Comparison of ENCODE assay signal across 9 cellular contexts in genomic region chr19:45900661-45901431, GRCh38. TPM values are rescaled to one million over a fixed set of nuclear protein-coding genes. Genes with fewer than 3 reads are reported as not detected.
DNase-seq lines count a peak whose midpoint lies in the region; ATAC-seq and TF ChIP-seq lines count a peak whose summit lies in the region.
"Had no signal": no experiment of that assay in that cellular context is flagged by ENCODE, and none has a peak within 500 bp of the region (broad histone marks: within the 10 kb centered on the region; RNA-seq: fewer than 3 reads in every experiment).

No MANE protein-coding gene starts in this region.

- no peaks in the 10 kb centered on the region for H3K9me3 ChIP-seq in heart left ventricle
- H3K9me3 ChIP-seq in right lobe of liver, result no peaks in the 10 kb centered on the region
- no peaks in the 10 kb centered on the region for H3K9me3 ChIP-seq in upper lobe of right lung

- H3K4me3 ChIP-seq in heart left ventricle, result peak overlapping the region; percentile 52 to 84 (median 77)
- H3K4me3 ChIP-seq in right lobe of liver, result peak overlapping the region in 2 of 3 donors; percentile 62
- H3K4me3 ChIP-seq in upper lobe of right lung, result peak overlapping the region; percentile 70

- H3K36me3 ChIP-seq in heart left ventricle, result peaks cover 0 to 39% (median 22%) of the 10 kb centered on the region in 9 donors
- peaks cover 0 to 6% (median 2%) of the 10 kb centered on the region in 4 donors for H3K36me3 ChIP-seq in right lobe of liver
- H3K36me3 ChIP-seq in upper lobe of right lung, result peaks cover 27% of the 10 kb centered on the region

- TF ChIP-seq CTCF in heart left ventricle (IDR thresholded peaks at IDR 0.05) (no peak), right lobe of liver (IDR thresholded peaks at IDR 0.05) (no peak), upper lobe of right lung (IDR thresholded peaks at IDR 0.05) (no peak)

- DNase-seq in heart left ventricle (no peak), cardiac septum (ENCODE audit: low spot score) (no peak), astrocyte of the hippocampus (ENCODE audit: low read depth, low spot score) (peak; percentile 14), right lobe of liver (no peak), upper lobe of right lung (no peak), CD1c-positive myeloid dendritic cell (ENCODE audit: extremely low spot score) (no peak), OCI-M2 (lab: John Stamatoyannopoulos, UW; ENCODE audit: unreplicated experiment) (no peak)
- DNase-seq: KBM-7 had no signal

- H3K27ac ChIP-seq in heart left ventricle (peak overlapping the region in 2 of 12 donors; percentile 20 to 81), right lobe of liver (no peak overlapping the region), upper lobe of right lung (no peak overlapping the region)

- no peak for TF ChIP-seq POLR2A in heart left ventricle (IDR thresholded peaks at IDR 0.05)
- no peak for TF ChIP-seq POLR2A in right lobe of liver (IDR thresholded peaks at IDR 0.05)

- intact Hi-C loops in heart left ventricle (cut with DNase I) (loop anchor here in 2 of 10 donors (5.0 kb wide), 2 partner anchors 106 to 116 kb away; no protein-coding TSS in a partner anchor), cardiac septum (cut with DNase I) (no loop called here), right lobe of liver (cut with DNase I) (no loop called here), upper lobe of right lung (cut with DNase I) (no loop called here)

- ATAC-seq in heart left ventricle (no peak), right lobe of liver (no peak), upper lobe of right lung (no peak), GM18873 (IDR thresholded peaks at IDR 0.05; ENCODE audit: low FRiP score, unreplicated experiment) (no peak)

- 73 to 78% (median 75%) methylated on average over 11 to 22 of the region's 22 CpGs for WGBS in heart left ventricle, 4 donors
- WGBS in right lobe of liver (ENCODE audit: insufficient coverage, low coverage, low lambda C conversion rate, missing lambda C conversion rate), result 62% methylated on average over 8 of the region's 22 CpGs

- H3K27me3 ChIP-seq in heart left ventricle, result no peaks in the 10 kb centered on the region
- H3K27me3 ChIP-seq in right lobe of liver, result no peaks in the 10 kb centered on the region
- no peaks in the 10 kb centered on the region for H3K27me3 ChIP-seq in upper lobe of right lung

- peaks cover 3 to 26% (median 16%) of the 10 kb centered on the region in 12 donors for H3K4me1 ChIP-seq in heart left ventricle
- peaks cover 0 to 15% (median 5%) of the 10 kb centered on the region in 4 donors for H3K4me1 ChIP-seq in right lobe of liver
- H3K4me1 ChIP-seq in upper lobe of right lung, result peaks cover 8% of the 10 kb centered on the region

RNA-seq across cellular contexts. Expression of gene MYPOP, which starts 1.6 kb away (rescaled TPM):
- total RNA-seq in heart left ventricle, result 10 to 100 TPM in 5 of 9 donors, 1 to 10 TPM in 4; 8.3 to 16.0 (median 10.6) TPM
- 1 to 10 TPM; 7.9 to 8.7 TPM for polyA plus RNA-seq in heart left ventricle
- 10.3 TPM for total RNA-seq in cardiac septum
- total RNA-seq in right lobe of liver, result 1 to 10 TPM; 2.5 to 5.2 (median 3.9) TPM
- 7.9 TPM for total RNA-seq in upper lobe of right lung

RNA-seq across cellular contexts. Expression of gene NANOS2, which starts 13.7 kb away (rescaled TPM):
- total RNA-seq in heart left ventricle, result not detected
- not detected for polyA plus RNA-seq in heart left ventricle
- total RNA-seq in cardiac septum, result not detected
- total RNA-seq in right lobe of liver, result not detected
- total RNA-seq in upper lobe of right lung, result not detected

RNA-seq across cellular contexts. Expression of gene IRF2BP1, which starts 14.9 kb away (rescaled TPM):
- total RNA-seq in heart left ventricle (10 to 100 TPM; 17.7 to 40.0 (median 19.6) TPM), cardiac septum (17.4 TPM), right lobe of liver (10 to 100 TPM; 12.8 to 21.5 (median 15.5) TPM), upper lobe of right lung (25.0 TPM)
- 10 to 100 TPM; 13.6 to 14.5 TPM for polyA plus RNA-seq in heart left ventricle

RNA-seq across cellular contexts. Expression of gene FOXA3, which starts 36.7 kb away (rescaled TPM):
- total RNA-seq in heart left ventricle, result not detected
- under 1 TPM in 1 of 2 donors, not detected in 1; 0.07 TPM for polyA plus RNA-seq in heart left ventricle
- not detected for total RNA-seq in cardiac septum
- 10 to 100 TPM; 18.2 to 36.1 (median 25.3) TPM for total RNA-seq in right lobe of liver
- total RNA-seq in upper lobe of right lung, result 1.6 TPM

RNA-seq across cellular contexts. Expression of gene SYMPK, which starts 37.9 kb away (rescaled TPM):
- total RNA-seq in heart left ventricle, result 10 to 100 TPM; 21.9 to 47.7 (median 34.8) TPM
- polyA plus RNA-seq in heart left ventricle, result 10 to 100 TPM; 32.4 to 34.3 TPM
- total RNA-seq in cardiac septum, result 33.6 TPM
- total RNA-seq in right lobe of liver, result 10 to 100 TPM; 31.1 to 50.1 (median 42.0) TPM
- total RNA-seq in upper lobe of right lung, result 70.6 TPM
